ENCODE assay signal across 32 cellular contexts in genomic region chr22:32233091-32233490, GRCh38. TPM values are rescaled to one million over a fixed set of nuclear protein-coding genes. Genes with fewer than 3 reads are reported as not detected.
"Had no signal": no experiment of that assay in that cellular context is flagged by ENCODE, and none has a peak within 500 bp of the region (broad histone marks: within the 10 kb centered on the region; RNA-seq: fewer than 3 reads in every experiment).

No MANE protein-coding gene starts in this region.

- DNase-seq: cerebellar nuclear complex; colonic mucosa; cortex of kidney; effector CD8-positive, alpha-beta T cell; effector memory CD8-positive, alpha-beta T cell; endodermal cell; erythroblast; esophagus squamous epithelium; foreskin fibroblast; glutamatergic neuron; heart right ventricle; hippocampal formation; islet precursor cell; kidney; kidney glomerular epithelial cell; left colon; left ventricle myocardium superior; lower lobe of right lung; mesendoderm; midbrain had no signal

- ATAC-seq: effector memory CD8-positive, alpha-beta T cell; esophagus mucosa; gastroesophageal sphincter; heart right ventricle; left colon; left lobe of liver; left ventricle myocardium superior; lower lobe of right lung had no signal

- H3K9me3 Mint-ChIP-seq: dendritic cell treated with granulocyte-macrophage colony-stimulating factor and Interleukin-4, amounts not matched to agents 40 ng/mL and 50 ng/mL, for 4 days; effector memory CD8-positive, alpha-beta T cell; endodermal cell; memory B cell had no signal

- FAIRE-seq: endometrium, frontal cortex, kidney had no signal

- H3K36me3 Mint-ChIP-seq: memory B cell had no signal

- H3K4me3 Mint-ChIP-seq: dendritic cell treated with granulocyte-macrophage colony-stimulating factor and Interleukin-4, amounts not matched to agents 40 ng/mL and 50 ng/mL, for 4 days; effector memory CD8-positive, alpha-beta T cell; endodermal cell; memory B cell had no signal

- H3K4me1 Mint-ChIP-seq: endodermal cell, memory B cell had no signal

RNA-seq across cellular contexts. Expression of gene SLC5A4, which starts 22.1 kb away (rescaled TPM):
- total RNA-seq: chondrocyte, colonic mucosa, endodermal cell, frontal cortex, left lobe of liver, left ventricle myocardium superior, lower leg skin, mononuclear cell had no signal

RNA-seq across cellular contexts. Expression of gene RFPL2, which starts 28.2 kb away (rescaled TPM):
- total RNA-seq: chondrocyte, colonic mucosa, esophagus mucosa, esophagus squamous epithelium, glomerular endothelial cell, heart right ventricle, kidney, left lobe of liver, left ventricle myocardium superior, lower lobe of right lung, lung microvascular endothelial cell had no signal
